Comparison of ENCODE assay signal across 1 cellular context in genomic region chr1:1569341-1569740, GRCh38.
TF ChIP-seq lines count a peak whose summit lies in the region.

No MANE protein-coding gene starts in this region.

TF ChIP-seq in K562, 482 proteins besides CTCF, POLR2A, EP300 and RAD21:
- no peak for TF ChIP-seq NFE2 (IDR thresholded peaks at IDR 0.05; ENCODE audit: low read depth)
- TF ChIP-seq HLTF (IDR thresholded peaks at IDR 0.05) = no peak
- TF ChIP-seq RBM22 (IDR thresholded peaks at IDR 0.05; ENCODE audit: low read depth, low read length, poor library complexity, severe bottlenecking) = no peak
- TF ChIP-seq POLR2B (IDR thresholded peaks at IDR 0.05; ENCODE audit: low read depth, partially characterized antibody) = peak; percentile 4
- no peak for TF ChIP-seq CLOCK (CRISPR knock-in tag; IDR thresholded peaks at IDR 0.05; ENCODE audit: borderline replicate concordance)
- no peak for TF ChIP-seq U2AF2 (optimal IDR thresholded peaks at IDR 0.05; ENCODE audit: low read depth, low read length)
